1 cellular context compared by ENCODE assay signal in the genomic region with DNA sequence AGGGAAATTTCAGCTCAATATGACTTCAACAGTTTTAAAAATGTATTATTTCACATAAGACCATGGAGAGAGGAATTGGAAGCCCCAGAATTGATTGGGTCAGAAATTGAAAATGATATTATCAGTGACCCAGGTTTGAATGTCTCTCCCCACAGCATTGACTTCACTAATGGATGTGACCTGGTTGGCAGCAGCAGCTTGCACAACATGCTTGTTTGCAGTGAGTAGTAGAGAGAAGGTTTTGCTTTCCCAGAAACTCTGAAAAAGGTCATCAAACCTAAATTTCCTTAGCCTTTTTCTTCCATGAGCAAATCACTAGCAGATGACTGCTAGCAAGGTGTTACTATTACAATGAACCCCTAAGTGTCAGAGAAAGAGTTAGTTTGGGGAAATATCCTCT. TPM values are rescaled to one million over a fixed set of nuclear protein-coding genes. Genes with fewer than 3 reads are reported as not detected.
"Had no signal": no experiment of that assay in that cellular context is flagged by ENCODE, and none has a peak within 500 bp of the region (broad histone marks: within the 10 kb centered on the region; RNA-seq: fewer than 3 reads in every experiment).

No MANE protein-coding gene starts in this region.

RNA-seq across cellular contexts. Expression of gene SFTPA1, which starts 52.5 kb away (rescaled TPM):
- total RNA-seq: G401 had no signal
